In genomic region chr4:114015444-114015899, GRCh38 we compare ENCODE assay signal across 11 cellular contexts. TPM values are rescaled to one million over a fixed set of nuclear protein-coding genes. Genes with fewer than 3 reads are reported as not detected.
DNase-seq lines count a peak whose midpoint lies in the region; ATAC-seq and TF ChIP-seq lines count a peak whose summit lies in the region.
"Had no signal": no experiment of that assay in that cellular context is flagged by ENCODE, and none has a peak within 500 bp of the region (broad histone marks: within the 10 kb centered on the region; RNA-seq: fewer than 3 reads in every experiment).

No MANE protein-coding gene starts in this region.

- CTCF ChIA-PET in PC-9 (lab: Charles Lee): no interaction called here

- H3K4me1 ChIP-seq in GM23248 (ENCODE audit: insufficient read depth) (peaks cover 25% of the 10 kb centered on the region), PC-9 (replicated peaks; ENCODE audit: insufficient read depth) (no peaks in the 10 kb centered on the region)

- H4K20me1 ChIP-seq in GM23248 (ENCODE audit: insufficient read depth) (no peaks in the 10 kb centered on the region), PC-9 (ENCODE audit: insufficient read depth) (no peaks in the 10 kb centered on the region)

- H3K4me3 ChIP-seq in GM23248: no peak overlapping the region
- H3K4me3 ChIP-seq in PC-9: no peak overlapping the region
- H3K4me3 ChIP-seq in retinal pigment epithelial cell (ENCODE audit: low read length): no peak overlapping the region

- H2AFZ ChIP-seq in GM23248 (no peak overlapping the region), PC-9 (no peak overlapping the region)

- WGBS in GM23248 (ENCODE audit: low coverage in 1 of 2, low lambda C conversion rate in 2 of 2, missing lambda C conversion rate in 2 of 2), 2 experiments: 0% methylated on average over 1 of the region's 1 CpG

- in situ Hi-C loops in GM23248 (cut with MboI): no loop called here

- H3K9ac ChIP-seq in GM23248: no peak overlapping the region

- H3K27me3 ChIP-seq in GM23248 (replicated peaks; ENCODE audit: insufficient read depth): no peaks in the 10 kb centered on the region
- H3K27me3 ChIP-seq in PC-9 (ENCODE audit: insufficient read depth, low read depth): no peaks in the 10 kb centered on the region

- peak overlapping the region; percentile 60 for H3K27ac ChIP-seq in GM23248
- no peak overlapping the region for H3K27ac ChIP-seq in PC-9
- H3K27ac ChIP-seq in epithelial cell of prostate: peak overlapping the region; percentile 91

- ATAC-seq in GM19035 (IDR thresholded peaks at IDR 0.05; ENCODE audit: unreplicated experiment): no peak
- no peak for ATAC-seq in GM21390 (IDR thresholded peaks at IDR 0.05; ENCODE audit: unreplicated experiment)

- no peaks in the 10 kb centered on the region for H3K9me2 ChIP-seq in GM23248 (ENCODE audit: insufficient read depth)
- no peaks in the 10 kb centered on the region for H3K9me2 ChIP-seq in PC-9 (ENCODE audit: insufficient read depth)

- DNase-seq in GM23248 (peak; percentile 97), PC-9 (peak; percentile 29 to 34), epithelial cell of prostate (ENCODE audit: low read depth, low spot score) (peak; percentile 97), retinal pigment epithelial cell (ENCODE audit: low read depth) (peak; percentile 8), iPS-NIHi7 (ENCODE audit: extremely low spot score) (no peak)
- DNase-seq: activated CD4-positive, alpha-beta T cell treated with anti-CD3 and anti-CD28 coated beads, Interleukin-2, amount 50 U/mL, for 1 hour; amygdala; MV-4-11; OCI-M1 had no signal

- BruUV-seq in PC-9 (replicated peaks; lab: Mats Ljungman, UMichigan): no TSS peak

- H3F3A ChIP-seq in GM23248 (ENCODE audit: insufficient read depth) (peaks cover 8% of the 10 kb centered on the region; the same call in 1 of the 2 replicates), PC-9 (ENCODE audit: insufficient read depth, low read depth) (no peaks in the 10 kb centered on the region)

- no peaks in the 10 kb centered on the region for H3K9me3 ChIP-seq in GM23248 (ENCODE audit: low read depth)
- H3K9me3 ChIP-seq in PC-9 (ENCODE audit: insufficient read depth, low read depth): no peaks in the 10 kb centered on the region

- intact Hi-C loops in PC-9 (cut with micrococcal nuclease; ENCODE audit: unreplicated experiment): no loop called here

- POLR2A ChIA-PET in PC-9 (lab: Charles Lee; ENCODE audit: unreplicated experiment): interaction anchor here (0.6 kb wide), 1 partner anchor 248 kb away, joined by 3 read pairs; no protein-coding TSS in a partner anchor

- no peaks in the 10 kb centered on the region for H3K79me2 ChIP-seq in GM23248 (ENCODE audit: insufficient read depth)
- H3K79me2 ChIP-seq in PC-9 (ENCODE audit: low read depth): no peaks in the 10 kb centered on the region

- H3K36me3 ChIP-seq in GM23248 (ENCODE audit: low read depth) (no peaks in the 10 kb centered on the region), PC-9 (ENCODE audit: low read depth) (no peaks in the 10 kb centered on the region)

- H3K4me2 ChIP-seq in GM23248 (ENCODE audit: unreplicated experiment) (no peak overlapping the region), PC-9 (no peak overlapping the region)

- TF ChIP-seq CTCF in PC-9 (conservative IDR thresholded peaks at IDR 0.05): no peak
- no peak for TF ChIP-seq CTCF in retinal pigment epithelial cell (conservative IDR thresholded peaks at IDR 0.05; ENCODE audit: low read depth, low read length)

RNA-seq across cellular contexts. Expression of gene ARSJ, which starts 36.0 kb away (rescaled TPM):
- 31.7 and 32.2 TPM in 2 replicates for total RNA-seq in GM23248 (2014; rRNA removed; shearing (Covaris generic))
- 32.6 and 33.7 TPM in 2 replicates for polyA plus RNA-seq in GM23248 (2016; fragmentation: Nextera tagmentation; extraction: Ambion mirVana)
- total RNA-seq in PC-9 (2021): 0.55 and 1.3 TPM in 2 replicates

Comparison
In these comparisons a context has a peak if more than half of its experiments do, and no peak if none do; other contexts are left out.
1. RNA of gene ARSJ, which starts 36.0 kb away (total RNA-seq): 31.7 to 32.2 TPM in GM23248; 0.55 to 1.3 TPM in PC-9; every median in the first group is over 10 times any median in the second.